ENCODE assay signal across 8 cellular contexts in genomic region chr17:50146230-50146926, GRCh38. TPM values are rescaled to one million over a fixed set of nuclear protein-coding genes. Genes with fewer than 3 reads are reported as not detected.
DNase-seq lines count a peak whose midpoint lies in the region; ATAC-seq and TF ChIP-seq lines count a peak whose summit lies in the region.

No MANE protein-coding gene starts in this region.

- H3K36me3 Mint-ChIP-seq in CD14-positive monocyte, result peaks cover 55 to 60% of the 10 kb centered on the region in 2 donors
- H3K36me3 Mint-ChIP-seq in neural crest cell (ENCODE audit: low read depth), result peaks cover 13% of the 10 kb centered on the region

- H3K9ac ChIP-seq in duodenal mucosa (ENCODE audit: low read depth in 1 of 2, low read length in 2 of 2), result peak overlapping the region in 1 of 2 donors; percentile 71

- H3K4me1 ChIP-seq in OCI-LY7 (ENCODE audit: insufficient read depth, low read length, poor library complexity, severe bottlenecking), result peaks cover 37% of the 10 kb centered on the region
- peaks cover 42 to 65% of the 10 kb centered on the region in 2 donors for H3K4me1 ChIP-seq in duodenal mucosa (ENCODE audit: control insufficient read depth in 1 of 2, insufficient read depth in 2 of 2, low read length in 2 of 2)

- peaks cover 22% of the 10 kb centered on the region for H4K20me1 ChIP-seq in OCI-LY7 (ENCODE audit: insufficient read depth, low read length)

- H3K27ac Mint-ChIP-seq in CD14-positive monocyte, result peak overlapping the region in 6 of 7 donors; percentile 69 to 98 (median 96)
- no peak overlapping the region for H3K27ac Mint-ChIP-seq in neural crest cell (ENCODE audit: unreplicated experiment)

- no peak overlapping the region for H2AFZ ChIP-seq in OCI-LY7 (ENCODE audit: low read length)

- peaks cover 0 to 4% (median 0%) of the 10 kb centered on the region in 7 donors for H3K9me3 Mint-ChIP-seq in CD14-positive monocyte
- no peaks in the 10 kb centered on the region for H3K9me3 Mint-ChIP-seq in neural crest cell

- no peaks in the 10 kb centered on the region for H3K9me2 ChIP-seq in OCI-LY7 (ENCODE audit: insufficient read depth, low read length)

- no peak for DNase-seq in CD14-positive monocyte (ENCODE audit: low spot score)
- no peak for DNase-seq in OCI-LY7 (ENCODE audit: low spot score)
- DNase-seq in neural crest cell (ENCODE audit: low read depth, low spot score), result no peak
- no peak for DNase-seq in stimulated activated CD8-positive, alpha-beta memory T cell treated with anti-CD3 and anti-CD28 coated beads, Interleukin-4, amount 100 ng/mL, for 48 hours
- DNase-seq in retina, result no peak
- no peak for DNase-seq in pons (ENCODE audit: low spot score)

- H3K4me3 Mint-ChIP-seq in CD14-positive monocyte (peak overlapping the region; percentile 100), neural crest cell (peak overlapping the region; percentile 88)

- intact Hi-C loops in CD14-positive monocyte (cut with micrococcal nuclease) (no loop called here), OCI-LY7 (cut with micrococcal nuclease; ENCODE audit: unreplicated experiment) (no loop called here)

- peak overlapping the region; percentile 95 for H3K4me2 ChIP-seq in OCI-LY7 (ENCODE audit: low read length)

- H3K79me2 ChIP-seq in OCI-LY7 (ENCODE audit: insufficient read depth, low read depth, low read length), result peaks cover 58% of the 10 kb centered on the region

- ATAC-seq in HG02759 (IDR thresholded peaks at IDR 0.05; ENCODE audit: unreplicated experiment), result no peak

- peak overlapping the region; percentile 87 for H3K27ac ChIP-seq in OCI-LY7 (ENCODE audit: low read depth, low read length, poor library complexity, severe bottlenecking)
- no peak overlapping the region for H3K27ac ChIP-seq in duodenal mucosa (ENCODE audit: low read depth, low read length)

- POLR2A ChIA-PET in OCI-LY7 (lab: Charles Lee), result interaction anchor here (0.9 kb wide), 1 partner anchor 15 kb away, joined by 3 read pairs; no protein-coding TSS in a partner anchor

- no TSS peak for BruUV-seq in OCI-LY7 (replicated peaks; lab: Mats Ljungman, UMichigan)

- CTCF ChIA-PET in OCI-LY7 (lab: Charles Lee; ENCODE audit: unreplicated experiment), result interaction anchor here (1.0 to 1.1 kb wide), 2 partner anchors 10 to 52 kb away, joined by 3 read pairs; no protein-coding TSS in a partner anchor

- H3K27me3 Mint-ChIP-seq in CD14-positive monocyte (ENCODE audit: low read depth in 3 of 3) (peaks cover 0 to 2% (median 1%) of the 10 kb centered on the region in 3 donors), neural crest cell (ENCODE audit: low read depth) (no peaks in the 10 kb centered on the region)

- H3K9me3 ChIP-seq in OCI-LY7 (ENCODE audit: low read length) (no peaks in the 10 kb centered on the region), duodenal mucosa (ENCODE audit: control insufficient read depth in 1 of 2, low read length in 2 of 2) (no peaks in the 10 kb centered on the region)

- peak overlapping the region; percentile 89 for H3K4me3 ChIP-seq in OCI-LY7 (ENCODE audit: low read depth, low read length, poor library complexity, severe bottlenecking)
- H3K4me3 ChIP-seq in duodenal mucosa (ENCODE audit: low read depth in 1 of 2, low read length in 2 of 2), result peak overlapping the region; percentile 86 to 88

- H3K4me1 Mint-ChIP-seq in CD14-positive monocyte (peaks cover 63% of the 10 kb centered on the region), neural crest cell (peaks cover 42% of the 10 kb centered on the region)

- H3K36me3 ChIP-seq in OCI-LY7 (ENCODE audit: insufficient read depth, low read length), result peaks cover 76% of the 10 kb centered on the region
- peaks cover 22 to 43% of the 10 kb centered on the region in 2 donors for H3K36me3 ChIP-seq in duodenal mucosa (ENCODE audit: control insufficient read depth in 1 of 2, insufficient read depth in 2 of 2, low read length in 2 of 2)

- no peaks in the 10 kb centered on the region for H3K27me3 ChIP-seq in duodenal mucosa (ENCODE audit: control insufficient read depth in 1 of 2, insufficient read depth in 2 of 2, low read length in 2 of 2)

- TF ChIP-seq CTCF in CD14-positive monocyte (IDR thresholded peaks at IDR 0.05) (peak; percentile 15), OCI-LY7 (conservative IDR thresholded peaks at IDR 0.05; ENCODE audit: low read length) (peak; percentile 42; the same call in 1 of the 2 replicates), neural crest cell (conservative IDR thresholded peaks at IDR 0.05) (no peak)

RNA-seq across cellular contexts. Expression of gene PPP1R9B, which starts 4.1 kb away (rescaled TPM):
- polyA plus RNA-seq in CD14-positive monocyte, result 1 to 10 TPM in 1 of 2 donors, under 1 TPM in 1; 0.61 to 1.3 TPM
- total RNA-seq in OCI-LY7 (2014; rRNA removed; shearing (Covaris generic)), result 45.3 and 73.2 TPM in 2 replicates
- total RNA-seq in OCI-LY7 (2022) (73.9 and 87.0 TPM in 2 replicates), neural crest cell (67.1 and 68.8 TPM in 2 replicates)

RNA-seq across cellular contexts. Expression of gene SAMD14, which starts 16.4 kb away (rescaled TPM):
- polyA plus RNA-seq in CD14-positive monocyte, result not detected
- not detected in 2 replicates for total RNA-seq in OCI-LY7 (2014; rRNA removed; shearing (Covaris generic))
- total RNA-seq in OCI-LY7 (2022), result 0.13 and 0.59 TPM in 2 replicates
- total RNA-seq in neural crest cell, result 26.1 and 28.7 TPM in 2 replicates

RNA-seq across cellular contexts. Expression of gene SGCA, which starts 19.4 kb away (rescaled TPM):
- under 1 TPM; 0.53 to 0.89 TPM for polyA plus RNA-seq in CD14-positive monocyte
- total RNA-seq in OCI-LY7 (2014; rRNA removed; shearing (Covaris generic)), result 0.57 TPM in 1 of 2 replicates, not detected in the other
- total RNA-seq in OCI-LY7 (2022) (1.1 TPM in 1 of 2 replicates, not detected in the other), neural crest cell (not detected in 2 replicates)

RNA-seq across cellular contexts. Expression of gene PDK2, which starts 51.2 kb away (rescaled TPM):
- polyA plus RNA-seq in CD14-positive monocyte, result 10 to 100 TPM; 15.9 to 23.4 TPM
- total RNA-seq in OCI-LY7 (2014; rRNA removed; shearing (Covaris generic)), result 10.4 and 21.8 TPM in 2 replicates
- total RNA-seq in OCI-LY7 (2022) (27.7 and 30.1 TPM in 2 replicates), neural crest cell (21.6 and 24.6 TPM in 2 replicates)

RNA-seq across cellular contexts. Expression of gene COL1A1, which starts 55.1 kb away (rescaled TPM):
- not detected for polyA plus RNA-seq in CD14-positive monocyte
- not detected in 2 replicates for total RNA-seq in OCI-LY7 (2014; rRNA removed; shearing (Covaris generic))
- total RNA-seq in OCI-LY7 (2022), result not detected in 2 replicates
- 13.3 and 14.8 TPM in 2 replicates for total RNA-seq in neural crest cell

Comparison
In these comparisons a context has a peak if more than half of its experiments do, and no peak if none do; other contexts are left out.
1. RNA of gene SAMD14, which starts 16.4 kb away (total RNA-seq): 26.1 to 28.7 TPM in neural crest cell; 0.13 to 0.59 TPM in OCI-LY7; every median in the first group is over 10 times any median in the second.